In the genomic region with DNA sequence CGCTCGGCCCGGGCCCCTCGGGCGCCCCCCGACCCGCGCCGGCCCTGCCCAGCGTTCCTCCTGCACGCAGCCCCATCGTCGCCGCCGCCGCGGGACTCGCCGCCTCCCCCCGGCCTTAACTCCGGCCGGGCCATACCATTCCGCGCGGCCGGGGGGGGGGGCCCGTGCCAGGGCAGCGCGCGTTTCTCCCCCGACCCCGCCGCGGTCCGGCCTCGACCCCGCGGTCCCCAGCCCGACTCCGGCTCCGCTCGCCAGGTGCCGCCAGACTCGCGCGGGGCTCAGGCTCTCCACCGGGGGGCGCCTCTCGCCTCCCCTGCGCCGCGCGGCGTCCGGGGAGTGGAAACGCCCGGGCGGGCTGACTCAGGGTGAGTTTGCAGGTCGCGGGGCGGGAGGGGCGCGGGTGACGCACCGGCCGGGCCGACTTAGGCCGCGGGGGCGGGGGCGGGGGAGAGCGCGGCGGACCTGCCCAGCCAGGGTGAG, we compare ENCODE assay signal across 7 cellular contexts. TPM values are rescaled to one million over a fixed set of nuclear protein-coding genes. Genes with fewer than 3 reads are reported as not detected.
DNase-seq lines count a peak whose midpoint lies in the region; ATAC-seq and TF ChIP-seq lines count a peak whose summit lies in the region.

TSS of gene SRXN1 (minus strand) at position 91 of the 480 bp plus-strand sequence. CDS start at position 76, 15 bp downstream.

- peak; percentile 70 for TF ChIP-seq POLR2A in HCT116 (IDR thresholded peaks at IDR 0.05; ENCODE audit: borderline replicate concordance, extremely low read depth, insufficient read depth, insufficient read length)

- peak within 1 kb of the TSS; percentile 92 for H3K27ac ChIP-seq in HCT116 (ENCODE audit: low read depth, low read length)
- H3K27ac ChIP-seq in iPS-18a (ENCODE audit: low read length), result no peak within 1 kb of the TSS

- no peak within 1 kb of the TSS for H2AFZ ChIP-seq in HCT116 (ENCODE audit: low read depth, low read length, poor library complexity, severe bottlenecking)

- no peaks in the 10 kb centered on the region for H3K27me3 ChIP-seq in HCT116 (ENCODE audit: insufficient read depth, low read length)
- H3K27me3 ChIP-seq in iPS-18a (ENCODE audit: control insufficient read depth, insufficient read depth, low read length), result peaks cover 11% of the 10 kb centered on the region
- H3K27me3 ChIP-seq in skeletal muscle satellite cell (ENCODE audit: control insufficient read depth, insufficient read depth, low read length), result peaks cover 8% of the 10 kb centered on the region

- peak; percentile 87 for ATAC-seq in HCT116

- no peaks in the 10 kb centered on the region for H3K9me2 ChIP-seq in HCT116 (ENCODE audit: insufficient read depth)

- no TSS peak for BruUV-seq in HCT116 (replicated peaks; lab: Mats Ljungman, UMichigan)

- H3K4me2 ChIP-seq in HCT116 (ENCODE audit: low read length) (peak within 1 kb of the TSS; percentile 79), skeletal muscle satellite cell (ENCODE audit: low read length) (peak within 1 kb of the TSS; percentile 92)

- TF ChIP-seq CTCF in GM12873 (IDR thresholded peaks at IDR 0.05; ENCODE audit: insufficient read depth, low read depth, low read length, missing control alignments) (peak; percentile 61), HCT116 (IDR thresholded peaks at IDR 0.05 in 2 of 3, conservative IDR thresholded peaks at IDR 0.05 in 1 of 3; ENCODE audit: borderline replicate concordance in 1 of 3, insufficient read depth in 1 of 3, low read depth in 2 of 3, low read length in 2 of 3) (peak; percentile 52 to 90 (median 64)), brain (conservative IDR thresholded peaks at IDR 0.05) (peak; percentile 72 to 80)

- no peaks in the 10 kb centered on the region for H3K9me3 Mint-ChIP-seq in brain

- RAD21 ChIA-PET in HCT116 (lab: Charles Lee; ENCODE audit: low non-redundant PET in 1 of 2, low total read pairs in 2 of 2, uncharacterized antibody in 2 of 2, unreplicated experiment in 2 of 2), result no interaction called here

- H3K4me3 ChIP-seq in HCT116 (replicated peaks in 1 of 2; ENCODE audit: low read depth in 1 of 2, low read length in 2 of 2) (peak within 1 kb of the TSS; percentile 67 to 98), iPS-18a (ENCODE audit: low read length) (peak within 1 kb of the TSS; percentile 72), skeletal muscle satellite cell (ENCODE audit: low read length) (peak within 1 kb of the TSS; percentile 90)

- peaks cover 9 to 31% of the 10 kb centered on the region in 2 experiments for H3K36me3 ChIP-seq in HCT116 (ENCODE audit: control insufficient read depth in 1 of 2, insufficient read depth in 2 of 2, low read length in 2 of 2)
- peaks cover 15% of the 10 kb centered on the region for H3K36me3 ChIP-seq in iPS-18a (ENCODE audit: control insufficient read depth, low read depth, low read length)
- peaks cover 24% of the 10 kb centered on the region for H3K36me3 ChIP-seq in skeletal muscle satellite cell (ENCODE audit: insufficient read depth, low read length)

- peaks cover 48% of the 10 kb centered on the region for H3K79me2 ChIP-seq in HCT116 (ENCODE audit: insufficient read depth, low read length)

- H3K27ac Mint-ChIP-seq in brain, result peak within 1 kb of the TSS in 4 of 5 experiments; percentile 55 to 69 (median 64)

- peaks cover 3% of the 10 kb centered on the region; the same call in 1 of the 2 replicates for H4K20me1 ChIP-seq in HCT116 (ENCODE audit: insufficient read depth)

- CTCF ChIA-PET in HCT116 (lab: Charles Lee), result no interaction called here

- peaks cover 32% of the 10 kb centered on the region for H3K4me1 Mint-ChIP-seq in brain

- POLR2A ChIA-PET in HCT116 (lab: Charles Lee), result no interaction called here

- peaks cover 0 to 9% of the 10 kb centered on the region in 2 experiments; a peak in 1 of 4 replicates for H3K9me3 ChIP-seq in HCT116 (ENCODE audit: control insufficient read depth in 1 of 2, insufficient read depth in 1 of 2, low read depth in 1 of 2, low read length in 2 of 2)
- no peaks in the 10 kb centered on the region for H3K9me3 ChIP-seq in iPS-18a (ENCODE audit: control insufficient read depth, low read depth, low read length)
- no peaks in the 10 kb centered on the region for H3K9me3 ChIP-seq in skeletal muscle satellite cell (replicated peaks; ENCODE audit: low read length)

- H3K4me1 ChIP-seq in HCT116 (ENCODE audit: control insufficient read depth in 1 of 2, insufficient read depth in 2 of 2, low read length in 2 of 2), result peaks cover 11 to 26% of the 10 kb centered on the region in 2 experiments
- peaks cover 31% of the 10 kb centered on the region for H3K4me1 ChIP-seq in iPS-18a (ENCODE audit: control insufficient read depth, low read depth, low read length)
- peaks cover 25% of the 10 kb centered on the region for H3K4me1 ChIP-seq in skeletal muscle satellite cell (ENCODE audit: control insufficient read depth, insufficient read depth, low read length)

- H3K27me3 Mint-ChIP-seq in brain, result peaks cover 17% of the 10 kb centered on the region

- peak within 1 kb of the TSS; percentile 91 for H3K9ac ChIP-seq in HCT116 (ENCODE audit: low read length)
- peak within 1 kb of the TSS; percentile 70 for H3K9ac ChIP-seq in iPS-18a (ENCODE audit: low read length)
- peak within 1 kb of the TSS; percentile 94 for H3K9ac ChIP-seq in skeletal muscle satellite cell (ENCODE audit: low read depth, low read length)

- peak; percentile 56 for TF ChIP-seq RAD21 in HCT116 (IDR thresholded peaks at IDR 0.05; ENCODE audit: low read depth)

- H3K4me3 Mint-ChIP-seq in brain, result peak within 1 kb of the TSS; percentile 79 to 89 (median 84)

- intact Hi-C loops in HCT116 (cut with micrococcal nuclease), result loop anchor here (1.0 kb wide), 1 partner anchor 86 kb away; no protein-coding TSS in a partner anchor

- peaks cover 29% of the 10 kb centered on the region for H3K36me3 Mint-ChIP-seq in brain

- DNase-seq in HCT116 (ENCODE audit: low read depth, low spot score) (peak; percentile 81), MV-4-11 (lab: John Stamatoyannopoulos, UW) (peak; percentile 68), UCSD-AML1 (lab: John Stamatoyannopoulos, UW; ENCODE audit: unreplicated experiment) (peak; percentile 91)

TF ChIP-seq in HCT116, 20 proteins besides CTCF, POLR2A, EP300 and RAD21:
- TF ChIP-seq EZH2 (IDR thresholded peaks at IDR 0.05) (no peak), ZBTB33 (IDR thresholded peaks at IDR 0.05; ENCODE audit: extremely low read depth, insufficient replicate concordance, low read length) (peak; percentile 5), POLR2AphosphoS5 (IDR thresholded peaks at IDR 0.05; ENCODE audit: low read depth, low read length) (peak; percentile 87), SP1 (IDR thresholded peaks at IDR 0.05; ENCODE audit: low read depth) (peak; percentile 54; the same call in 1 of the 2 replicates), CBX3 (IDR thresholded peaks at IDR 0.05; ENCODE audit: low read depth) (no peak), TCF7L2 (IDR thresholded peaks at IDR 0.05; ENCODE audit: borderline replicate concordance, extremely low read depth, insufficient read depth, insufficient read length) (peak; percentile 59), SIN3A (IDR thresholded peaks at IDR 0.05; ENCODE audit: low read depth) (peak; percentile 54; the same call in 1 of the 2 replicates), YY1 (IDR thresholded peaks at IDR 0.05; ENCODE audit: extremely low read depth, insufficient replicate concordance, low read depth, low read length) (no peak), FOSL1 (IDR thresholded peaks at IDR 0.05; ENCODE audit: low read depth) (peak; percentile 48; the same call in 1 of the 2 replicates), SRF (IDR thresholded peaks at IDR 0.05; ENCODE audit: low read depth) (no peak; the same call in 1 of the 2 replicates), JUND (IDR thresholded peaks at IDR 0.05) (peak; percentile 50), EGR1 (IDR thresholded peaks at IDR 0.05; ENCODE audit: low read depth) (peak; percentile 90), ZFX (IDR thresholded peaks at IDR 0.05) (peak; percentile 65), EZH2phosphoT487 (IDR thresholded peaks at IDR 0.05; ENCODE audit: borderline replicate concordance) (no peak)
- TF ChIP-seq, protein P1, sequence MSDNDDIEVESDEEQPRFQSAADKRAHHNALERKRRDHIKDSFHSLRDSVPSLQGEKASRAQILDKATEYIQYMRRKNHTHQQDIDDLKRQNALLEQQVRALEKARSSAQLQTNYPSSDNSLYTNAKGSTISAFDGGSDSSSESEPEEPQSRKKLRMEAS (IDR thresholded peaks at IDR 0.05), result 0 out of 2 replicates have a peak, but pooled peaks have one; percentile 11

RNA-seq across cellular contexts. Expression of gene SRXN1, which starts in this region (rescaled TPM):
- total RNA-seq in HCT116 (2021; ENCODE audit: unreplicated experiment), result 80.8 TPM
- 94.4 and 105 TPM in 2 replicates for polyA plus RNA-seq in HCT116 (2012)
- polyA plus RNA-seq in brain (ENCODE audit: insufficient read depth, low read depth, low replicate concordance), result 7.4 TPM
- total RNA-seq in skeletal muscle satellite cell (2012; rRNA removed), result 51.7 and 72.5 TPM in 2 replicates
